In genomic region chr2:128326296-128326790, GRCh38 we compare ENCODE assay signal across 20 cellular contexts. TPM values are rescaled to one million over a fixed set of nuclear protein-coding genes. Genes with fewer than 3 reads are reported as not detected.
A peak's percentile ranks its signal among the peaks of the same experiment; 100 is the strongest.
DNase-seq lines count a peak whose midpoint lies in the region; ATAC-seq, FAIRE-seq and TF ChIP-seq lines count a peak whose summit lies in the region.
"Had no signal": no experiment of that assay in that cellular context is flagged by ENCODE, and none has a peak within 500 bp of the region (broad histone marks: within the 10 kb centered on the region; RNA-seq: fewer than 3 reads in every experiment).

No MANE protein-coding gene starts in this region.

- H3K4me1 Mint-ChIP-seq in activated CD4-positive, alpha-beta memory T cell treated with anti-CD3 and anti-CD28 coated beads for 36 hours (ENCODE audit: low read depth) = peaks cover 11% of the 10 kb centered on the region

- no peak overlapping the region for H3K23ac ChIP-seq in trophoblast cell (ENCODE audit: low read length)

- H4K20me1 ChIP-seq in keratinocyte (ENCODE audit: control insufficient read depth, extremely low read depth, insufficient read depth, low read length) = no peaks in the 10 kb centered on the region

- H4K8ac ChIP-seq in trophoblast cell (ENCODE audit: low read depth, low read length) = no peak overlapping the region

- no peak overlapping the region for H3K18ac ChIP-seq in trophoblast cell (ENCODE audit: low read length)

- H3K4me1 ChIP-seq in left ventricle myocardium inferior = peaks cover 27% of the 10 kb centered on the region
- no peaks in the 10 kb centered on the region for H3K4me1 ChIP-seq in right cardiac atrium (ENCODE audit: control insufficient read depth, insufficient read depth, low read length)
- H3K4me1 ChIP-seq in keratinocyte (ENCODE audit: control insufficient read depth, extremely low read depth, insufficient read depth, low read length) = no peaks in the 10 kb centered on the region
- H3K4me1 ChIP-seq in trophoblast cell (ENCODE audit: control insufficient read depth in 1 of 2, insufficient read depth in 2 of 2, low read length in 2 of 2) = peaks cover 4 to 12% of the 10 kb centered on the region in 2 experiments

- H2BK12ac ChIP-seq in trophoblast cell (ENCODE audit: low read length) = no peak overlapping the region

- H2BK5ac ChIP-seq in trophoblast cell (ENCODE audit: low read depth, low read length, poor library complexity) = no peak overlapping the region

- H3K79me1 ChIP-seq in trophoblast cell (ENCODE audit: low read length) = peaks cover 9% of the 10 kb centered on the region

- no peak overlapping the region for H3K4me3 Mint-ChIP-seq in activated CD4-positive, alpha-beta memory T cell treated with anti-CD3 and anti-CD28 coated beads for 36 hours
- H3K4me3 Mint-ChIP-seq: CD4-positive, alpha-beta memory T cell had no signal

- H3K27me3 Mint-ChIP-seq in activated CD4-positive, alpha-beta memory T cell treated with anti-CD3 and anti-CD28 coated beads for 36 hours = no peaks in the 10 kb centered on the region

- H3K36me3 Mint-ChIP-seq in activated CD4-positive, alpha-beta memory T cell treated with anti-CD3 and anti-CD28 coated beads for 36 hours = no peaks in the 10 kb centered on the region
- H3K36me3 Mint-ChIP-seq: CD4-positive, alpha-beta memory T cell had no signal

- no peak overlapping the region for H3K27ac Mint-ChIP-seq in activated CD4-positive, alpha-beta memory T cell treated with anti-CD3 and anti-CD28 coated beads for 36 hours
- H3K27ac Mint-ChIP-seq: CD4-positive, alpha-beta memory T cell had no signal

- H3K9me3 ChIP-seq in left ventricle myocardium inferior (replicated peaks) (peaks cover 2% of the 10 kb centered on the region), right cardiac atrium (ENCODE audit: control insufficient read depth, low read length) (no peaks in the 10 kb centered on the region), keratinocyte (ENCODE audit: control insufficient read depth, low read depth, low read length) (no peaks in the 10 kb centered on the region), trophoblast cell (ENCODE audit: insufficient read depth, low read depth, low read length) (peaks cover 2% of the 10 kb centered on the region)
- H3K9me3 ChIP-seq: BE2C, Peyer's patch had no signal

- no peaks in the 10 kb centered on the region for H3K36me3 ChIP-seq in left ventricle myocardium inferior
- no peaks in the 10 kb centered on the region for H3K36me3 ChIP-seq in keratinocyte (ENCODE audit: control insufficient read depth in 2 of 2, extremely low read depth in 1 of 2, insufficient read depth in 2 of 2, low read length in 2 of 2)
- H3K36me3 ChIP-seq in trophoblast cell (ENCODE audit: control insufficient read depth in 1 of 2, insufficient read depth in 2 of 2, low read length in 2 of 2) = no peaks in the 10 kb centered on the region
- H3K36me3 ChIP-seq: BE2C, Peyer's patch had no signal

- dilution Hi-C loops in keratinocyte (cut with MboI; ENCODE audit: extremely low pct_ligation_motif_present, low sequenced_read_pairs) = no loop called here

- H2AFZ ChIP-seq in keratinocyte (ENCODE audit: control insufficient read depth, low read length) (no peak overlapping the region), trophoblast cell (ENCODE audit: insufficient read depth, low read length, poor library complexity) (no peak overlapping the region)

- H3K27ac ChIP-seq in left ventricle myocardium inferior (replicated peaks) = peak overlapping the region; percentile 77
- H3K27ac ChIP-seq in right cardiac atrium (ENCODE audit: low read length) = no peak overlapping the region
- H3K27ac ChIP-seq in keratinocyte (ENCODE audit: control insufficient read depth, insufficient read depth, low read length) = no peak overlapping the region
- no peak overlapping the region for H3K27ac ChIP-seq in trophoblast cell (ENCODE audit: low read depth, low read length)

- no peaks in the 10 kb centered on the region for H3K9me1 ChIP-seq in keratinocyte (ENCODE audit: control insufficient read depth, extremely low read depth, insufficient read depth, low read length)

- no peak overlapping the region for H4K91ac ChIP-seq in trophoblast cell (ENCODE audit: low read depth, low read length)

- no peak overlapping the region for H3K4ac ChIP-seq in trophoblast cell (ENCODE audit: low read depth, low read length)

- FAIRE-seq in keratinocyte (lab: Jason Lieb, UNC) = peak; percentile 20
- FAIRE-seq: GM12891, GM18507, H1, HepG2 had no signal

- no peak for TF ChIP-seq POLR2A in lower leg skin (IDR thresholded peaks at IDR 0.05)

- H3K79me2 ChIP-seq in keratinocyte (ENCODE audit: control insufficient read depth, insufficient read depth, low read length) = no peaks in the 10 kb centered on the region
- peaks cover 5% of the 10 kb centered on the region for H3K79me2 ChIP-seq in trophoblast cell (ENCODE audit: control insufficient read depth, insufficient read depth, low read length, poor library complexity)

- CTCF ChIA-PET in activated CD4-positive, alpha-beta memory T cell treated with anti-CD3 and anti-CD28 coated beads for 36 hours (lab: Charles Lee) = no interaction called here

- H3K9me3 Mint-ChIP-seq in activated CD4-positive, alpha-beta memory T cell treated with anti-CD3 and anti-CD28 coated beads for 36 hours = peaks cover under 1% of the 10 kb centered on the region

- no peak overlapping the region for H3K14ac ChIP-seq in trophoblast cell (ENCODE audit: low read length)

- no peak for DNase-seq in left ventricle myocardium inferior
- DNase-seq in right cardiac atrium = no peak
- no peak for DNase-seq in keratinocyte (ENCODE audit: low read depth, low spot score)
- DNase-seq in trophoblast cell = peak; percentile 63 to 83
- DNase-seq in omental fat pad (ENCODE audit: low spot score) = no peak
- DNase-seq in hypothalamus (lab: John Stamatoyannopoulos, UW) = no peak
- DNase-seq in activated CD4-positive, alpha-beta memory T cell treated with anti-CD3 and anti-CD28 coated beads for 36 hours = no peak
- DNase-seq in lower leg skin (ENCODE audit: low spot score in 2 of 2) = no peak
- DNase-seq: BE2C; Calu3; CD4-positive, alpha-beta memory T cell; EL; KBM-7; NCI-H1105 treated with DMSO at 0.1 percent for 48 hours; NCI-H1694 treated with DMSO at 0.1 percent for 48 hours had no signal

- no peak overlapping the region for H2AK5ac ChIP-seq in trophoblast cell (ENCODE audit: low read length)

- no peak overlapping the region for H4K12ac ChIP-seq in trophoblast cell (ENCODE audit: low read depth, low read length)

- POLR2A ChIA-PET in activated CD4-positive, alpha-beta memory T cell treated with anti-CD3 and anti-CD28 coated beads for 36 hours (lab: Charles Lee) = no interaction called here

- H3K27me3 ChIP-seq in left ventricle myocardium inferior (ENCODE audit: low read depth) (no peaks in the 10 kb centered on the region), right cardiac atrium (ENCODE audit: control insufficient read depth, insufficient read depth) (no peaks in the 10 kb centered on the region), keratinocyte (ENCODE audit: control insufficient read depth, extremely low read depth, insufficient read depth, low read length) (no peaks in the 10 kb centered on the region), trophoblast cell (ENCODE audit: insufficient read depth, low read length) (no peaks in the 10 kb centered on the region)
- H3K27me3 ChIP-seq: BE2C, Peyer's patch had no signal

- no peak overlapping the region for H2BK120ac ChIP-seq in trophoblast cell (ENCODE audit: insufficient read depth, low read length, poor library complexity)

- TF ChIP-seq CTCF in left ventricle myocardium inferior (IDR thresholded peaks at IDR 0.05; ENCODE audit: borderline replicate concordance) (no peak), keratinocyte (optimal IDR thresholded peaks at IDR 0.05 in 1 of 3, IDR thresholded peaks at IDR 0.05 in 1 of 3, conservative IDR thresholded peaks at IDR 0.05 in 1 of 3; ENCODE audit: extremely low read depth in 1 of 3, insufficient read depth in 2 of 3, low read length in 3 of 3) (no peak), omental fat pad (IDR thresholded peaks at IDR 0.05) (no peak), lower leg skin (IDR thresholded peaks at IDR 0.05) (no peak)

- H3K4me3 ChIP-seq in left ventricle myocardium inferior = no peak overlapping the region
- H3K4me3 ChIP-seq in right cardiac atrium (ENCODE audit: low read length) = no peak overlapping the region
- H3K4me3 ChIP-seq in keratinocyte (ENCODE audit: control insufficient read depth in 2 of 3, extremely low read depth in 1 of 3, insufficient read depth in 2 of 3, low read depth in 1 of 3, low read length in 3 of 3) = no peak overlapping the region
- no peak overlapping the region for H3K4me3 ChIP-seq in trophoblast cell (ENCODE audit: low read depth, low read length)
- no peak overlapping the region for H3K4me3 ChIP-seq in lower leg skin (ENCODE audit: low read depth, poor library complexity, severe bottlenecking)
- H3K4me3 ChIP-seq: Peyer's patch had no signal

- ATAC-seq in right cardiac atrium = no peak
- ATAC-seq in omental fat pad (ENCODE audit: low FRiP score) = no peak

- WGBS in right cardiac atrium = 92% methylated on average over 5 of the region's 5 CpGs
- no CpG with 5 or more reads among the region's 5 CpGs for WGBS in trophoblast cell (ENCODE audit: extremely low coverage, insufficient coverage, insufficient read length)
- 65 to 67% methylated on average over 5 of the region's 5 CpGs for WGBS in lower leg skin, 2 donors

- intact Hi-C loops in left ventricle myocardium inferior (cut with micrococcal nuclease) (no loop called here), right cardiac atrium (cut with DNase I) (no loop called here), lower leg skin (cut with DNase I; ENCODE audit: low total_unique reads) (no loop called here)
- intact Hi-C loops in activated CD4-positive, alpha-beta memory T cell treated with anti-CD3 and anti-CD28 coated beads for 36 hours (cut with micrococcal nuclease) = loop anchor here (10.0 kb wide), 4 partner anchors 208 to 1518 kb away; partner anchors contain the start of gene UGGT1

- H3K4me2 ChIP-seq in keratinocyte (ENCODE audit: control insufficient read depth, extremely low read depth, insufficient read depth, low read depth, low read length) (no peak overlapping the region), trophoblast cell (ENCODE audit: low read length) (no peak overlapping the region)

- H3K9ac ChIP-seq in keratinocyte (ENCODE audit: control insufficient read depth, extremely low read depth, insufficient read depth, low read length) = no peak overlapping the region
- no peak overlapping the region for H3K9ac ChIP-seq in trophoblast cell (ENCODE audit: low read length)

RNA-seq across cellular contexts. Expression of gene HS6ST1, which starts 7.7 kb away (rescaled TPM):
- total RNA-seq in left ventricle myocardium inferior = 26.7 TPM
- total RNA-seq in right cardiac atrium = 10 to 100 TPM; 13.3 to 28.4 (median 21.1) TPM
- polyA plus RNA-seq in right cardiac atrium = 19.8 TPM
- polyA plus RNA-seq in keratinocyte = 6.3 to 10.1 TPM (median 9.2 TPM) in 3 replicates
- polyA plus RNA-seq in keratinocyte (2011; ENCODE audit: low read depth) = 6.5 TPM
- polyA plus RNA-seq in keratinocyte (2011; cell fraction: cytosol; rRNA removed) = 4.5 and 10.8 TPM in 2 replicates
- polyA plus RNA-seq in keratinocyte (2011; cell fraction: nucleus; rRNA removed) = 11.0 and 15.0 TPM in 2 replicates
- 11.0 and 20.8 TPM in 2 replicates for polyA plus RNA-seq in keratinocyte (2012; ENCODE audit: low replicate concordance)
- polyA minus RNA-seq in keratinocyte = 10.4 to 23.9 TPM (median 14.1 TPM) in 3 replicates
- polyA minus RNA-seq in keratinocyte (2011; cell fraction: cytosol; rRNA and poly(A)+ RNA removed) = 30.3 TPM
- 17.5 and 18.5 TPM in 2 replicates for polyA minus RNA-seq in keratinocyte (2011; cell fraction: nucleus; rRNA and poly(A)+ RNA removed)
- 26.6 and 27.7 TPM in 2 replicates for polyA plus RNA-seq in trophoblast cell (2013)
- 10 to 100 TPM; 17.8 to 28.9 (median 24.3) TPM for total RNA-seq in omental fat pad
- 1 to 10 TPM; 9.1 to 9.6 TPM for total RNA-seq in activated CD4-positive, alpha-beta memory T cell treated with anti-CD3 and anti-CD28 coated beads for 36 hours
- 10 to 100 TPM; 50.2 to 88.9 (median 69.3) TPM for total RNA-seq in lower leg skin

Comparison
In these comparisons a context has a peak if more than half of its experiments do, and no peak if none do; other contexts are left out.
1. DNase-seq: peak in trophoblast cell (2 of 2); none in left ventricle myocardium inferior (single experiment), right cardiac atrium (0 of 3), keratinocyte (single experiment), omental fat pad (single experiment), hypothalamus (0 of 51), activated CD4-positive, alpha-beta memory T cell treated with anti-CD3 and anti-CD28 coated beads for 36 hours (single experiment) and lower leg skin (0 of 2).